8 cellular contexts compared by ENCODE assay signal in the genomic region with DNA sequence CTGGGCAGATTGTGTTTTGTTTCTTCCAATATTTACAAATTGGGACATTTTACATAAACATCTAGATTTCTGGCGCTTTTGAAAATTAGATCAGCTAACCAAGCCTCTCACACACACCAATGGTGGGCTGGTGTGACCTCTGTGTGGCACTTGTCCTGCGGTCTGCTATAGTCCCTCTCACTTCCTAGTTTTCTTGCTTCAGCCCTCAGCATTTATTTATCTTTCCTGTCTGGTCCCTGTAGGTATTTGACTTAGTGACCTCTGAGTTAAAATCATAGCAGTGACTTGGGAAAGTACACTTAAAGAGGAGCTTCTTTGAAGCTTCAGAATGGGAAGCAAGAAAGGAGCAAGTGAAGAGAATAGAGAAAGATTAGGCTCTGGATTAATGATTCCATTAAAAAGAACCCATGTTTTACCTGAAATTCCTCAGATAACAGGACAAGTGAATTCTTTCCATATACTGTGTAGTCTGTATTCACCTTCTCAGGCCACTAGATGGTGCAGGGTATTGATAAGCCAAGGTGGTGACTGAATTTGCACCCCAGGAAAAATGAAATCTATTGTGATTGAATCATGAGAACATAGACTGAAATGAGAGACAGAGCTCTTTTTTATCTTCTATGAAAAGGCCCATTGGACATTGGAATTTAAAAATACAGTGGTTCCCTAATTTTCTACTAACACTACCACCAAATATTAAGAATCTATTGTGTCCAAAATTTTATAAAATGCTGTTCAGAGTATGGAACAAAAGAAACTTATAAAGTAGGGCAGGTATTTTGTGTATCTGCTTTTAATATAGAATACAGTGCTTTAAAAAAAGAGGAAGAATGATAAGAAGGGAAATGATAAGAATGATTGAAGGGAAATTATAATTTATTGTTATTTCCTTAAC. TPM values are rescaled to one million over a fixed set of nuclear protein-coding genes. Genes with fewer than 3 reads are reported as not detected.
DNase-seq lines count a peak whose midpoint lies in the region; ATAC-seq, FAIRE-seq and TF ChIP-seq lines count a peak whose summit lies in the region.

No MANE protein-coding gene starts in this region.

- H3K9ac ChIP-seq in OCI-LY3 (ENCODE audit: low read length) = peak overlapping the region; percentile 33

- WGBS in sigmoid colon, 2 donors = 43 to 58% methylated on average over 2 of the region's 2 CpGs

- H3K4me1 ChIP-seq in OCI-LY3 (ENCODE audit: low read length) (peaks cover 77% of the 10 kb centered on the region), sigmoid colon (no peaks in the 10 kb centered on the region)

- peak overlapping the region; percentile 60 for H2AFZ ChIP-seq in OCI-LY3 (ENCODE audit: low read depth, low read length)

- H3K36me3 ChIP-seq in OCI-LY3 (replicated peaks; ENCODE audit: low read depth, low read length) (no peaks in the 10 kb centered on the region), sigmoid colon (no peaks in the 10 kb centered on the region)

- intact Hi-C loops in sigmoid colon (cut with DNase I) = loop anchor here (10.0 kb wide), 1 partner anchor 184 kb away; a partner anchor contains a TSS

- H3K4me2 ChIP-seq in OCI-LY3 (ENCODE audit: low read length) = peak overlapping the region; percentile 61

- ATAC-seq in HG02571 (IDR thresholded peaks at IDR 0.05; ENCODE audit: unreplicated experiment) = peak; percentile 48

- DNase-seq in stimulated activated naive CD4-positive, alpha-beta T cell (lab: John Stamatoyannopoulos, UW) = peak in 4 of 6 experiments; percentile 4 to 57 (median 38)
- no peak for DNase-seq in stimulated activated naive CD4-positive, alpha-beta T cell treated with Interleukin-2 at 50 U/mL for 16 hours (lab: John Stamatoyannopoulos, UW)
- DNase-seq in fibroblast of pulmonary artery (ENCODE audit: low read depth) = peak; percentile 14
- DNase-seq in urothelium cell line (ENCODE audit: low spot score) = peak; percentile 23
- DNase-seq in stimulated activated CD4-positive, alpha-beta T cell treated with anti-CD3 and anti-CD28 coated beads, Interleukin-15, amount 100 ng/mL, for 24 hours = no peak
- no peak for DNase-seq in sigmoid colon

- no peak overlapping the region; the same call in 1 of the 2 replicates for H3K4me3 ChIP-seq in OCI-LY3 (ENCODE audit: low read length)
- no peak overlapping the region for H3K4me3 ChIP-seq in fibroblast of pulmonary artery (replicated peaks; ENCODE audit: low read depth, low read length)
- H3K4me3 ChIP-seq in sigmoid colon = no peak overlapping the region

- TF ChIP-seq CTCF in OCI-LY3 (IDR thresholded peaks at IDR 0.05; ENCODE audit: low read depth, low read length) = peak; percentile 80
- TF ChIP-seq CTCF in fibroblast of pulmonary artery (IDR thresholded peaks at IDR 0.05; ENCODE audit: low read length, missing control alignments) = peak; percentile 59
- peak in 2 of 4 experiments; percentile 18 to 25 for TF ChIP-seq CTCF in sigmoid colon (IDR thresholded peaks at IDR 0.05)

- TF ChIP-seq POLR2A in sigmoid colon (IDR thresholded peaks at IDR 0.05) = no peak

- no peak for FAIRE-seq in urothelium cell line (lab: Jason Lieb, UNC)

- no peaks in the 10 kb centered on the region for H3K27me3 ChIP-seq in OCI-LY3 (ENCODE audit: low read depth, low read length)
- H3K27me3 ChIP-seq in sigmoid colon = no peaks in the 10 kb centered on the region

- H3K9me3 ChIP-seq in OCI-LY3 (ENCODE audit: insufficient read depth, low read length) = no peaks in the 10 kb centered on the region
- no peaks in the 10 kb centered on the region for H3K9me3 ChIP-seq in sigmoid colon

- no peak for TF ChIP-seq EP300 in sigmoid colon (IDR thresholded peaks at IDR 0.05)

- H3K79me2 ChIP-seq in OCI-LY3 (ENCODE audit: low read length) = no peaks in the 10 kb centered on the region

- H4K20me1 ChIP-seq in OCI-LY3 (ENCODE audit: insufficient read depth, low read length) = no peaks in the 10 kb centered on the region

- peak overlapping the region; percentile 45 for H3K27ac ChIP-seq in OCI-LY3 (ENCODE audit: low read length)
- no peak overlapping the region for H3K27ac ChIP-seq in sigmoid colon

RNA-seq across cellular contexts. Expression of a gene that starts 7.1 kb away (rescaled TPM):
- 10 to 100 TPM; 19.1 to 35.5 (median 26.7) TPM for total RNA-seq in sigmoid colon
- 1 to 10 TPM; 1.8 to 7.3 (median 2.5) TPM for polyA plus RNA-seq in sigmoid colon

Comparison
In these comparisons a context has a peak if more than half of its experiments do, and no peak if none do; other contexts are left out.
1. DNase-seq: peak in stimulated activated naive CD4-positive, alpha-beta T cell (4 of 6), fibroblast of pulmonary artery (single experiment) and urothelium cell line (single experiment); none in stimulated activated naive CD4-positive, alpha-beta T cell treated with Interleukin-2 at 50 U/mL for 16 hours (single experiment), stimulated activated CD4-positive, alpha-beta T cell treated with anti-CD3 and anti-CD28 coated beads, Interleukin-15, amount 100 ng/mL, for 24 hours (single experiment) and sigmoid colon (single experiment).